Comparison of ENCODE assay signal across 8 cellular contexts in genomic region chr10:97498076-97498840, GRCh38. TPM values are rescaled to one million over a fixed set of nuclear protein-coding genes. Genes with fewer than 3 reads are reported as not detected.
DNase-seq lines count a peak whose midpoint lies in the region; ATAC-seq and TF ChIP-seq lines count a peak whose summit lies in the region.

A gene with protein sequence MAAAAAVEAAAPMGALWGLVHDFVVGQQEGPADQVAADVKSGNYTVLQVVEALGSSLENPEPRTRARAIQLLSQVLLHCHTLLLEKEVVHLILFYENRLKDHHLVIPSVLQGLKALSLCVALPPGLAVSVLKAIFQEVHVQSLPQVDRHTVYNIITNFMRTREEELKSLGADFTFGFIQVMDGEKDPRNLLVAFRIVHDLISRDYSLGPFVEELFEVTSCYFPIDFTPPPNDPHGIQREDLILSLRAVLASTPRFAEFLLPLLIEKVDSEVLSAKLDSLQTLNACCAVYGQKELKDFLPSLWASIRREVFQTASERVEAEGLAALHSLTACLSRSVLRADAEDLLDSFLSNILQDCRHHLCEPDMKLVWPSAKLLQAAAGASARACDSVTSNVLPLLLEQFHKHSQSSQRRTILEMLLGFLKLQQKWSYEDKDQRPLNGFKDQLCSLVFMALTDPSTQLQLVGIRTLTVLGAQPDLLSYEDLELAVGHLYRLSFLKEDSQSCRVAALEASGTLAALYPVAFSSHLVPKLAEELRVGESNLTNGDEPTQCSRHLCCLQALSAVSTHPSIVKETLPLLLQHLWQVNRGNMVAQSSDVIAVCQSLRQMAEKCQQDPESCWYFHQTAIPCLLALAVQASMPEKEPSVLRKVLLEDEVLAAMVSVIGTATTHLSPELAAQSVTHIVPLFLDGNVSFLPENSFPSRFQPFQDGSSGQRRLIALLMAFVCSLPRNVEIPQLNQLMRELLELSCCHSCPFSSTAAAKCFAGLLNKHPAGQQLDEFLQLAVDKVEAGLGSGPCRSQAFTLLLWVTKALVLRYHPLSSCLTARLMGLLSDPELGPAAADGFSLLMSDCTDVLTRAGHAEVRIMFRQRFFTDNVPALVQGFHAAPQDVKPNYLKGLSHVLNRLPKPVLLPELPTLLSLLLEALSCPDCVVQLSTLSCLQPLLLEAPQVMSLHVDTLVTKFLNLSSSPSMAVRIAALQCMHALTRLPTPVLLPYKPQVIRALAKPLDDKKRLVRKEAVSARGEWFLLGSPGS (minus strand): TSS chr10:97498422. CDS start chr10:97498384, 38 bp downstream.

- peak within 1 kb of the TSS; percentile 86 for H2AFZ ChIP-seq in mammary epithelial cell (ENCODE audit: low read depth, low read length)

- dilution Hi-C loops in mammary epithelial cell (cut with HindIII; ENCODE audit: low sequenced_read_pairs), result loop anchor here (5.0 kb wide), 1 partner anchor 61 kb away; no protein-coding TSS in a partner anchor

- H3K4me1 ChIP-seq in mammary epithelial cell (ENCODE audit: insufficient read depth, low read length), result peaks cover 33% of the 10 kb centered on the region

- H3K9me3 ChIP-seq in WERI-Rb-1 (ENCODE audit: severe bottlenecking) (no peaks in the 10 kb centered on the region), mammary epithelial cell (replicated peaks; ENCODE audit: insufficient read depth, low read length) (no peaks in the 10 kb centered on the region)

- peaks cover 12% of the 10 kb centered on the region for H3K27me3 ChIP-seq in WERI-Rb-1 (ENCODE audit: insufficient read depth, low read depth, severe bottlenecking)
- no peaks in the 10 kb centered on the region for H3K27me3 ChIP-seq in mammary epithelial cell (ENCODE audit: insufficient read depth, low read length)

- CTCF ChIA-PET in mammary epithelial cell (lab: Charles Lee; ENCODE audit: low non-redundant PET), result no interaction called here

- H3K36me3 ChIP-seq in WERI-Rb-1 (peaks cover 7% of the 10 kb centered on the region), mammary epithelial cell (ENCODE audit: insufficient read depth, low read length) (no peaks in the 10 kb centered on the region)

- peak within 1 kb of the TSS; percentile 92 for H3K4me2 ChIP-seq in mammary epithelial cell (ENCODE audit: insufficient read depth, low read depth, low read length)

- no peaks in the 10 kb centered on the region for H4K20me1 ChIP-seq in mammary epithelial cell (ENCODE audit: insufficient read depth, low read length)

- H3K4me3 ChIP-seq in WERI-Rb-1 (ENCODE audit: low read depth, low read length) (peak within 1 kb of the TSS; percentile 83), mammary epithelial cell (replicated peaks in 1 of 3; ENCODE audit: insufficient read depth in 1 of 3, low read depth in 2 of 3, low read length in 3 of 3) (peak within 1 kb of the TSS; percentile 87 to 98 (median 93))

- intact Hi-C loops in mammary epithelial cell (cut with micrococcal nuclease), result loop anchor here (1.0 to 5.0 kb wide), 5 partner anchors 35 to 77 kb away; partner anchors contain the start of genes EXOSC1 and ZDHHC16

- peak; percentile 80 for ATAC-seq in GM18873 (IDR thresholded peaks at IDR 0.05; ENCODE audit: low FRiP score, unreplicated experiment)
- peak; percentile 90 for ATAC-seq in HG03139 (IDR thresholded peaks at IDR 0.05; ENCODE audit: unreplicated experiment)

- TF ChIP-seq CTCF in WERI-Rb-1 (IDR thresholded peaks at IDR 0.05; ENCODE audit: low read depth, low read length) (no peak), mammary epithelial cell (conservative IDR thresholded peaks at IDR 0.05 in 1 of 2, IDR thresholded peaks at IDR 0.05 in 1 of 2; ENCODE audit: extremely low read depth in 1 of 2, insufficient read depth in 1 of 2, low read depth in 1 of 2, low read length in 2 of 2) (no peak)

- in situ Hi-C loops in ACHN (cut with HindIII; ENCODE audit: low pct_ligation_motif_present, low pct_unique_long_range_greater_than_20kb, low sequenced_read_pairs), result no loop called here
- in situ Hi-C loops in mammary epithelial cell (cut with MboI; ENCODE audit: low sequenced_read_pairs in 2 of 2), result no loop called here

- DNase-seq in ACHN (peak; percentile 98), NCI-H2227 (lab: John Stamatoyannopoulos, UW; ENCODE audit: unreplicated experiment) (peak; percentile 99), WERI-Rb-1 (peak; percentile 99), mammary epithelial cell (peak; percentile 99), iPS-NIHi7 (ENCODE audit: extremely low spot score) (peak; percentile 99), smooth muscle cell of the brain vasculature (ENCODE audit: low read depth, low spot score) (peak; percentile 98)

- peaks cover 94% of the 10 kb centered on the region for H3K79me2 ChIP-seq in mammary epithelial cell (ENCODE audit: insufficient read depth, low read length)

- TSS peak; percentile 72 for BruUV-seq in mammary epithelial cell (replicated peaks; lab: Mats Ljungman, UMichigan)

- WGBS in mammary epithelial cell (ENCODE audit: low coverage, missing lambda C conversion rate), result 0% methylated on average over 20 of the region's 73 CpGs

- H3K9ac ChIP-seq in mammary epithelial cell (ENCODE audit: insufficient read depth, low read length), result peak within 1 kb of the TSS; percentile 97

- H3K27ac ChIP-seq in WERI-Rb-1 (peak within 1 kb of the TSS; percentile 97), mammary epithelial cell (ENCODE audit: insufficient read depth, low read depth, low read length) (peak within 1 kb of the TSS; percentile 94)

RNA-seq across cellular contexts. Expression of the gene that starts here (rescaled TPM):
- 10 to 100 TPM; 69.7 to 74.2 TPM for total RNA-seq in mammary epithelial cell
- 86.2 TPM for polyA plus RNA-seq in mammary epithelial cell
- polyA minus RNA-seq in mammary epithelial cell, result 104 TPM

Comparison
In these comparisons a context has a peak if more than half of its experiments do, and no peak if none do; other contexts are left out.
1. Peak in every context shown above with its lines: DNase-seq, ATAC-seq, H3K4me3 ChIP-seq and H3K27ac ChIP-seq.